8 cellular contexts compared by ENCODE assay signal in genomic region chr3:13282986-13283876, GRCh38.
DNase-seq lines count a peak whose midpoint lies in the region; ATAC-seq, FAIRE-seq and TF ChIP-seq lines count a peak whose summit lies in the region.

No MANE protein-coding gene starts in this region.

- H3K4me3 ChIP-seq in NT2/D1 (ENCODE audit: insufficient read length, low read depth) (peak overlapping the region; percentile 66), ectodermal cell (ENCODE audit: insufficient read depth, low read depth, low read length) (peak overlapping the region; percentile 22)

- H3K27me3 Mint-ChIP-seq in nephron progenitor cell (ENCODE audit: low read depth, poor library complexity), result peaks cover 52% of the 10 kb centered on the region

- FAIRE-seq in HTR-8/SVneo (lab: Jason Lieb, UNC), result no peak

- no peak for ATAC-seq in GM19455 (IDR thresholded peaks at IDR 0.05; ENCODE audit: unreplicated experiment)

- peaks cover 10% of the 10 kb centered on the region for H3K4me1 Mint-ChIP-seq in nephron progenitor cell

- DNase-seq in NCI-H2029 (lab: John Stamatoyannopoulos, UW) (peak; percentile 40), NCI-H2029 treated with DMSO at 0.1 percent for 48 hours (lab: John Stamatoyannopoulos, UW) (no peak), NT2/D1 (ENCODE audit: low read depth, low spot score) (peak; percentile 68), nephron progenitor cell (peak; percentile 69), HTR-8/SVneo (ENCODE audit: insufficient read length, low spot score) (no peak), AML-193 (lab: John Stamatoyannopoulos, UW) (no peak)

- peaks cover 8% of the 10 kb centered on the region for H3K4me1 ChIP-seq in NT2/D1 (ENCODE audit: insufficient read depth, insufficient read length)
- H3K4me1 ChIP-seq in ectodermal cell (ENCODE audit: control insufficient read depth, insufficient read depth, low read length), result peaks cover 8% of the 10 kb centered on the region

- peaks cover 45% of the 10 kb centered on the region for H3K9me3 Mint-ChIP-seq in nephron progenitor cell

- no peak overlapping the region for H3K27ac ChIP-seq in ectodermal cell (ENCODE audit: insufficient read depth, low read depth, low read length, poor library complexity, severe bottlenecking)

- H3K9me3 ChIP-seq in NT2/D1 (ENCODE audit: insufficient read depth, low read length), result peaks cover 27% of the 10 kb centered on the region
- H3K9me3 ChIP-seq in ectodermal cell (ENCODE audit: control insufficient read depth, low read length), result no peaks in the 10 kb centered on the region

- H3K36me3 ChIP-seq in NT2/D1 (ENCODE audit: insufficient read depth, insufficient read length, low read length) (no peaks in the 10 kb centered on the region), ectodermal cell (ENCODE audit: control insufficient read depth, insufficient read depth, low read length) (no peaks in the 10 kb centered on the region)

- peaks cover 18% of the 10 kb centered on the region for H3K27me3 ChIP-seq in NT2/D1 (ENCODE audit: insufficient read depth, insufficient read length)
- peaks cover 37% of the 10 kb centered on the region for H3K27me3 ChIP-seq in ectodermal cell (ENCODE audit: control insufficient read depth, insufficient read depth, low read length, poor library complexity, severe bottlenecking)

- H3K4me3 Mint-ChIP-seq in nephron progenitor cell, result peak overlapping the region; percentile 80

- no peak overlapping the region for H3K27ac Mint-ChIP-seq in nephron progenitor cell

- 4 to 5% methylated on average over 92 to 93 of the region's 93 CpGs for WGBS in ectodermal cell, 2 experiments

- peak overlapping the region; percentile 57 for H3K9ac ChIP-seq in NT2/D1 (ENCODE audit: insufficient read length, low read depth)

- peaks cover 10% of the 10 kb centered on the region for H3K36me3 Mint-ChIP-seq in nephron progenitor cell (ENCODE audit: low read depth)

- no peak for TF ChIP-seq CTCF in nephron progenitor cell (IDR thresholded peaks at IDR 0.05)

Comparison
In these comparisons a context has a peak if more than half of its experiments do, and no peak if none do; other contexts are left out.
1. DNase-seq: peak in NCI-H2029 (single experiment), NT2/D1 (single experiment) and nephron progenitor cell (single experiment); none in NCI-H2029 treated with DMSO at 0.1 percent for 48 hours (single experiment), HTR-8/SVneo (single experiment) and AML-193 (0 of 2).